In the genomic region with DNA sequence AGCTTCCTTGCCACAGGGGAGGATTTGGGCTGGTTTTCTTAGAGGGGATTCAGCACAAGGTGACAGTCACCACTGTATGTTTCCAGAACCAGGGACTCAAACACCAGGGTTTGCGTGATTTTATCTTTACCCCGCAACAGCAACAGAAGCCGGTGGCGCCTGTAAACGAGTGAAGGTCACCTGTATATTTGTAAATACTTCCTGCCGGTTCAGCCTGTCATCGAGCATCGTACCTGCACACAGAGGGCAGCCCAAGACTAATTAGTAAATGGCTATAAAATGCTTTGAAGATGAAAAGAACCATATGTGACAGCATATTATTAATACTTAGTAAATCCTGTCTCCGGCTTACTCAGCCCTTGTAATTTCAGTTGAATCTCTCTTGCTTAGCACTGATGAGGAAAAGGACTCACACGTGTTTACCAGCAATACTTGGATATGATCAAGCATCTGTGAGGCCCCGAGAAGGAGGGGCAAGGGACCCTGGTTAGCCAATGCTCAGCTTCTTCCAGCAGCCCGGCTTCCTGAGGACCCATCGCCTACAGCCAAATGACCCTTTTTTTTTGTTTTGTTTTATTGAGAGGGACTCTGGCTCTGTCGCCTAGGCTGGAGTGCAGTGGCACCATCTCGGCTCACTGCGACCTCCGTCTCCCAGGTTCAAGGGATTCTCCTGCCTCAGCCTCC, we compare ENCODE assay signal across 13 cellular contexts. TPM values are rescaled to one million over a fixed set of nuclear protein-coding genes. Genes with fewer than 3 reads are reported as not detected.
DNase-seq lines count a peak whose midpoint lies in the region; ATAC-seq and TF ChIP-seq lines count a peak whose summit lies in the region.
"Had no signal": no experiment of that assay in that cellular context is flagged by ENCODE, and none has a peak within 500 bp of the region (broad histone marks: within the 10 kb centered on the region; RNA-seq: fewer than 3 reads in every experiment).

No MANE protein-coding gene starts in this region.

- DNase-seq in heart right ventricle: no peak
- no peak for DNase-seq in left ventricle myocardium superior
- DNase-seq in coronary artery (ENCODE audit: low spot score): no peak
- DNase-seq in upper lobe of right lung: peak; percentile 29
- no peak for DNase-seq in NCI-H226
- no peak for DNase-seq in medulla oblongata (ENCODE audit: extremely low spot score)
- DNase-seq: activated CD4-positive, CD25-positive, alpha-beta regulatory T cell treated with anti-CD3 and anti-CD28 coated beads, Interleukin-2, amount 50 U/mL, for 72 hours; dermis blood vessel endothelial cell; naive thymus-derived CD8-positive, alpha-beta T cell; thyroid gland had no signal

- no peak for TF ChIP-seq CTCF in heart right ventricle (IDR thresholded peaks at IDR 0.05)
- no peak for TF ChIP-seq CTCF in coronary artery (IDR thresholded peaks at IDR 0.05)
- no peak for TF ChIP-seq CTCF in upper lobe of right lung (IDR thresholded peaks at IDR 0.05)

- H3K4me3 ChIP-seq in heart right ventricle (no peak overlapping the region), coronary artery (no peak overlapping the region), muscle layer of duodenum (ENCODE audit: low read depth in 1 of 2, low read length in 2 of 2) (no peak overlapping the region), upper lobe of right lung (no peak overlapping the region)
- H3K4me3 ChIP-seq: HAP-1, thyroid gland had no signal

- no peaks in the 10 kb centered on the region for H3K27me3 ChIP-seq in heart right ventricle
- no peaks in the 10 kb centered on the region for H3K27me3 ChIP-seq in muscle layer of duodenum (ENCODE audit: low read depth, low read length)
- no peaks in the 10 kb centered on the region for H3K27me3 ChIP-seq in upper lobe of right lung
- H3K27me3 ChIP-seq: thyroid gland had no signal

- no peaks in the 10 kb centered on the region for H3K9me3 ChIP-seq in heart right ventricle
- no peaks in the 10 kb centered on the region for H3K9me3 ChIP-seq in muscle layer of duodenum (ENCODE audit: control insufficient read depth in 1 of 2, low read length in 2 of 2)
- no peaks in the 10 kb centered on the region for H3K9me3 ChIP-seq in upper lobe of right lung
- H3K9me3 ChIP-seq: HAP-1, thyroid gland had no signal

- peaks cover 0 to 10% (median 0%) of the 10 kb centered on the region in 9 donors for H3K36me3 ChIP-seq in heart right ventricle
- H3K36me3 ChIP-seq in muscle layer of duodenum (ENCODE audit: control insufficient read depth in 1 of 2, insufficient read depth in 2 of 2, low read length in 2 of 2): no peaks in the 10 kb centered on the region
- H3K36me3 ChIP-seq in upper lobe of right lung: no peaks in the 10 kb centered on the region
- H3K36me3 ChIP-seq: HAP-1, thyroid gland had no signal

- H3K27ac ChIP-seq in heart right ventricle (peak overlapping the region in 8 of 10 donors; percentile 48 to 81 (median 68)), coronary artery (peak overlapping the region; percentile 84 to 92), muscle layer of duodenum (ENCODE audit: low read length) (peak overlapping the region; percentile 14), upper lobe of right lung (no peak overlapping the region)

- intact Hi-C loops in heart right ventricle (cut with DNase I) (loop anchor here in 3 of 10 donors (5.0 kb wide), 1 partner anchor 46 kb away; no protein-coding TSS in a partner anchor), left ventricle myocardium superior (cut with micrococcal nuclease) (no loop called here), upper lobe of right lung (cut with DNase I) (no loop called here)

- no peak for ATAC-seq in heart right ventricle
- ATAC-seq in left ventricle myocardium superior: no peak
- ATAC-seq in upper lobe of right lung: no peak
- no peak for ATAC-seq in HG02852 (IDR thresholded peaks at IDR 0.05; ENCODE audit: unreplicated experiment)
- ATAC-seq: naive thymus-derived CD8-positive, alpha-beta T cell had no signal

- WGBS in heart right ventricle, 2 donors: 77 to 85% methylated on average over 17 of the region's 17 CpGs

- H3K4me1 ChIP-seq in heart right ventricle (peaks cover 3 to 69% (median 45%) of the 10 kb centered on the region in 9 donors), muscle layer of duodenum (ENCODE audit: control insufficient read depth in 1 of 2, insufficient read depth in 2 of 2, low read length in 2 of 2) (peaks cover 12 to 15% of the 10 kb centered on the region in 2 donors), upper lobe of right lung (peaks cover 25% of the 10 kb centered on the region)
- H3K4me1 ChIP-seq: HAP-1 had no signal

RNA-seq across cellular contexts. Expression of gene FOSL2, which starts 51.3 kb away (rescaled TPM):
- total RNA-seq in heart right ventricle (100 to 1,000 TPM in 1 of 10 donors, 10 to 100 TPM in 9; 29.7 to 182 (median 60.3) TPM), left ventricle myocardium superior (45.7 TPM), upper lobe of right lung (123 TPM)
- polyA plus RNA-seq in heart right ventricle: 10 to 100 TPM; 16.5 to 24.0 TPM
